ENCODE assay signal across 17 cellular contexts in the genomic region with DNA sequence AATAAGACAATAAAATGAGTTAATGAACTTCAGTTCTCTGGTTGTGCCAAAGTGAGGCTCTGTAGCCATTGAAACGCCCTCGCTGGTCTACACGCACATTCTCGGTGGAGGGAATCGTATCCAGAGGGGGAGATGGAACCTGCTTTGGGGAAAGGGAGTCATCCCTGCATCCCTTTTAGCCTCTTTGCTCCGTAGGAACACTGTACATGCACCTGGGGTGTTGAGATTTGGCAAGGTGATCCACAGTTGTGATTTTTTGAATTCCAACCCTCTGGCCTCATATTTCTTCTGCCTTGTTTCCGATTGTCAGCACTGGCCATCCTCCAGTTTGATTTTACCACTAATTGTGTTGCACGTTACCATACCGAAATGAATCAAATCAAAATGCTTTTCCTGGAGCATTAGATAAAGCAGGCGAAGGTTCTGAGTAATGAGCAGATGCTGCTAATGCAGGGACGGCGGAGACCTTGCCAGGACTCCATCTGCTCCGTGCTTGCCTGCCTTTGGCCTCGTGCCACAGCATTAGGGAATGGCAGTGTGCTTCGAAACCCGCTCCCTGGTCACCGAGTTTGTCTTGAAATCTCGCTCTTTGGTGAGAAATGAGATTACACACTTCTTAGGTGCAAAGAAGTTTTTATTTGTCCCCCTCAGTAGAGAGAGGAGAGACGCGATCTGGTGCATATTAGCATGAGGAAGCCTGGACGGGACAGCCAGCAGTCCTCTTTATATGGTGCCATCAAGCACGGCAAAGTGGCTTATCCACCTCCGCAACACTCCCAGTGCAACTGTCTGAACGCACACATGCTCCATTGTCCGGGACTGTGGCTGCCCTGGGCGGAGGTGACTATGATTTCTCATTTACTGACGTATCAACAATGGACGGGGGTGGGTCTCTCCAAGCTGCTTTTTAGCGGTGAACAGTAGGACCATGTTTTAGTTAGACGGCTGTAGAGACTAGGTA. TPM values are rescaled to one million over a fixed set of nuclear protein-coding genes. Genes with fewer than 3 reads are reported as not detected.
DNase-seq lines count a peak whose midpoint lies in the region; ATAC-seq and TF ChIP-seq lines count a peak whose summit lies in the region.
"Had no signal": no experiment of that assay in that cellular context is flagged by ENCODE, and none has a peak within 500 bp of the region (broad histone marks: within the 10 kb centered on the region; RNA-seq: fewer than 3 reads in every experiment).

No MANE protein-coding gene starts in this region.

- H3K9ac ChIP-seq in endodermal cell (ENCODE audit: extremely low read depth, low read length, poor library complexity, severe bottlenecking) (no peak overlapping the region), neuronal stem cell (ENCODE audit: low read depth, low read length, poor library complexity) (no peak overlapping the region)

- no peak overlapping the region for H3K23ac ChIP-seq in neuronal stem cell (ENCODE audit: low read depth, low read length, poor library complexity)

- TF ChIP-seq EP300 in suprapubic skin (IDR thresholded peaks at IDR 0.05) = no peak

- DNase-seq in G401 (ENCODE audit: low spot score) (peak; percentile 97), NCI-H69 (lab: John Stamatoyannopoulos, UW) (peak; percentile 67), endodermal cell (peak; percentile 50), neuronal stem cell (ENCODE audit: low spot score) (no peak), suprapubic skin (ENCODE audit: low spot score in 2 of 2) (no peak)
- no peak for DNase-seq in effector CD4-positive, alpha-beta T cell
- DNase-seq in stimulated activated CD4-positive, alpha-beta T cell treated with anti-CD3 and anti-CD28 coated beads, Interleukin-2, amount 100 ng/mL, for 48 hours = no peak
- DNase-seq: CD4-positive, alpha-beta T cell; left colon; MG63; NCI-H526 treated with DMSO at 0.1 percent for 48 hours; spleen; thyroid gland had no signal

- no peak overlapping the region for H3K4me3 Mint-ChIP-seq in endodermal cell
- H3K4me3 Mint-ChIP-seq: activated naive CD4-positive, alpha-beta T cell treated with anti-CD3 and anti-CD28 coated beads, Interleukin-2, amount 50 U/mL, for 24 hours; CD4-positive, alpha-beta T cell; dendritic cell treated with granulocyte-macrophage colony-stimulating factor and Interleukin-4, amounts not matched to agents 40 ng/mL and 50 ng/mL, for 4 days; natural killer cell treated with Interleukin-12 subunit alpha and Interleukin-12 subunit beta and Interleukin-15 and Interleukin-18, amount 100 ng/mL, for 72 hours had no signal

- no peak overlapping the region for H2AFZ ChIP-seq in neuronal stem cell (ENCODE audit: low read length)

- H3K79me1 ChIP-seq in neuronal stem cell (ENCODE audit: low read depth, low read length) = no peaks in the 10 kb centered on the region

- H3K9me3 ChIP-seq in endodermal cell (ENCODE audit: control insufficient read depth, low read length) (no peaks in the 10 kb centered on the region), neuronal stem cell (replicated peaks in 1 of 2; ENCODE audit: control insufficient read depth in 2 of 2, insufficient read depth in 1 of 2, low read depth in 1 of 2, low read length in 2 of 2) (no peaks in the 10 kb centered on the region), suprapubic skin (no peaks in the 10 kb centered on the region)
- H3K9me3 ChIP-seq: MG63, spleen, thyroid gland had no signal

- no peak overlapping the region for H3K27ac Mint-ChIP-seq in endodermal cell
- H3K27ac Mint-ChIP-seq: activated naive CD4-positive, alpha-beta T cell treated with anti-CD3 and anti-CD28 coated beads, Interleukin-2, amount 50 U/mL, for 24 hours; CD4-positive, alpha-beta T cell; dendritic cell treated with granulocyte-macrophage colony-stimulating factor and Interleukin-4, amounts not matched to agents 40 ng/mL and 50 ng/mL, for 4 days; natural killer cell treated with Interleukin-12 subunit alpha and Interleukin-12 subunit beta and Interleukin-15 and Interleukin-18, amount 100 ng/mL, for 72 hours had no signal

- no peaks in the 10 kb centered on the region for H3K4me1 ChIP-seq in endodermal cell (ENCODE audit: control insufficient read depth, insufficient read depth, low read length)
- H3K4me1 ChIP-seq in neuronal stem cell (ENCODE audit: control insufficient read depth in 2 of 2, insufficient read depth in 1 of 2, low read depth in 1 of 2, low read length in 2 of 2) = peaks cover 0 to 9% of the 10 kb centered on the region in 2 donors
- no peaks in the 10 kb centered on the region for H3K4me1 ChIP-seq in suprapubic skin
- H3K4me1 ChIP-seq: spleen, thyroid gland had no signal

- H3K27ac ChIP-seq in endodermal cell (ENCODE audit: low read depth, low read length) (peak overlapping the region; percentile 47), neuronal stem cell (replicated peaks; ENCODE audit: low read length) (peak overlapping the region; percentile 20), suprapubic skin (no peak overlapping the region)
- H3K27ac ChIP-seq: spleen, thyroid gland had no signal

- H3K27me3 ChIP-seq in endodermal cell (ENCODE audit: control insufficient read depth, insufficient read depth, low read length, poor library complexity, severe bottlenecking) = no peaks in the 10 kb centered on the region
- H3K27me3 ChIP-seq in neuronal stem cell (ENCODE audit: control insufficient read depth in 3 of 3, insufficient read depth in 3 of 3, low read depth in 1 of 3, low read length in 3 of 3) = no peaks in the 10 kb centered on the region
- no peaks in the 10 kb centered on the region for H3K27me3 ChIP-seq in suprapubic skin
- H3K27me3 ChIP-seq: MG63, spleen, thyroid gland had no signal

- in situ Hi-C loops in G401 (cut with HindIII; ENCODE audit: low sequenced_read_pairs) = no loop called here

- H3K27me3 Mint-ChIP-seq in endodermal cell (ENCODE audit: insufficient read depth) = no peaks in the 10 kb centered on the region
- H3K27me3 Mint-ChIP-seq: activated naive CD4-positive, alpha-beta T cell treated with anti-CD3 and anti-CD28 coated beads, Interleukin-2, amount 50 U/mL, for 24 hours; CD4-positive, alpha-beta T cell; dendritic cell treated with granulocyte-macrophage colony-stimulating factor and Interleukin-4, amounts not matched to agents 40 ng/mL and 50 ng/mL, for 4 days; natural killer cell treated with Interleukin-12 subunit alpha and Interleukin-12 subunit beta and Interleukin-15 and Interleukin-18, amount 100 ng/mL, for 72 hours had no signal

- peak overlapping the region; percentile 27 for H3K18ac ChIP-seq in neuronal stem cell (ENCODE audit: low read length)

- no peak overlapping the region for H3K14ac ChIP-seq in neuronal stem cell (ENCODE audit: low read length)

- H3K4me1 Mint-ChIP-seq in endodermal cell = peaks cover 13% of the 10 kb centered on the region
- H3K4me1 Mint-ChIP-seq: activated naive CD4-positive, alpha-beta T cell treated with anti-CD3 and anti-CD28 coated beads, Interleukin-2, amount 50 U/mL, for 24 hours had no signal

- H4K8ac ChIP-seq in neuronal stem cell (ENCODE audit: low read depth, low read length) = peak overlapping the region; percentile 19

- no peak overlapping the region for H3K4ac ChIP-seq in neuronal stem cell (ENCODE audit: low read length)

- H3K9me3 Mint-ChIP-seq in endodermal cell = no peaks in the 10 kb centered on the region
- H3K9me3 Mint-ChIP-seq: activated naive CD4-positive, alpha-beta T cell treated with anti-CD3 and anti-CD28 coated beads, Interleukin-2, amount 50 U/mL, for 24 hours; CD4-positive, alpha-beta T cell; dendritic cell treated with granulocyte-macrophage colony-stimulating factor and Interleukin-4, amounts not matched to agents 40 ng/mL and 50 ng/mL, for 4 days; natural killer cell treated with Interleukin-12 subunit alpha and Interleukin-12 subunit beta and Interleukin-15 and Interleukin-18, amount 100 ng/mL, for 72 hours had no signal

- no peak for TF ChIP-seq POLR2A in suprapubic skin (IDR thresholded peaks at IDR 0.05)

- no peak overlapping the region for H2BK12ac ChIP-seq in neuronal stem cell (ENCODE audit: low read length)

- no peak overlapping the region for H3K4me2 ChIP-seq in neuronal stem cell (ENCODE audit: insufficient read depth, low read length, poor library complexity, severe bottlenecking)

- no peak overlapping the region for H2BK120ac ChIP-seq in neuronal stem cell (ENCODE audit: low read depth, low read length)

- H3K4me3 ChIP-seq in endodermal cell (ENCODE audit: low read length) (no peak overlapping the region), neuronal stem cell (ENCODE audit: low read length in 2 of 2) (no peak overlapping the region), suprapubic skin (no peak overlapping the region)
- H3K4me3 ChIP-seq: MG63, spleen, thyroid gland had no signal

- TF ChIP-seq CTCF in endodermal cell (conservative IDR thresholded peaks at IDR 0.05) = no peak
- no peak for TF ChIP-seq CTCF in suprapubic skin (IDR thresholded peaks at IDR 0.05)

- H2BK15ac ChIP-seq in neuronal stem cell (ENCODE audit: low read length) = no peak overlapping the region

- H3K36me3 Mint-ChIP-seq in endodermal cell (ENCODE audit: low read depth) = peaks cover 36% of the 10 kb centered on the region
- H3K36me3 Mint-ChIP-seq: natural killer cell treated with Interleukin-12 subunit alpha and Interleukin-12 subunit beta and Interleukin-15 and Interleukin-18, amount 100 ng/mL, for 72 hours had no signal

- no peak overlapping the region for H2BK5ac ChIP-seq in neuronal stem cell (ENCODE audit: low read length)

- H4K91ac ChIP-seq in neuronal stem cell (ENCODE audit: low read depth, low read length, poor library complexity) = no peak overlapping the region

- ATAC-seq in HG02763 (IDR thresholded peaks at IDR 0.05; ENCODE audit: unreplicated experiment) = no peak
- ATAC-seq: left colon; natural killer cell treated with Interleukin-12 subunit alpha and Interleukin-12 subunit beta and Interleukin-15 and Interleukin-18, amount 100 ng/mL, for 72 hours had no signal

- no peak overlapping the region for H2AK5ac ChIP-seq in neuronal stem cell (ENCODE audit: low read depth, low read length)

- H3K36me3 ChIP-seq in endodermal cell (ENCODE audit: control insufficient read depth, insufficient read depth, low read length) (peaks cover 57% of the 10 kb centered on the region), neuronal stem cell (replicated peaks in 1 of 2; ENCODE audit: control insufficient read depth in 2 of 2, insufficient read depth in 2 of 2, low read length in 2 of 2) (peaks cover 10 to 79% of the 10 kb centered on the region in 2 donors), suprapubic skin (peaks cover 40% of the 10 kb centered on the region)

- WGBS in endodermal cell (ENCODE audit: insufficient coverage in 1 of 2, insufficient read length in 1 of 2), 2 experiments = 87 to 89% methylated on average over 29 to 30 of the region's 30 CpGs
- WGBS in neuronal stem cell (ENCODE audit: extremely low coverage in 2 of 2, insufficient read length in 2 of 2, insufficient replicate concordance in 1 of 2), 2 donors = no CpG with 5 or more reads among the region's 30 CpGs
- WGBS in suprapubic skin = 76% methylated on average over 30 of the region's 30 CpGs

RNA-seq across cellular contexts. Expression of gene FBXW8, which starts 59.1 kb away (rescaled TPM):
- 18.4 and 21.6 TPM in 2 replicates for total RNA-seq in G401 (2014; rRNA removed; shearing (Covaris generic))
- total RNA-seq in endodermal cell (10 to 100 TPM; 26.1 to 34.7 TPM), suprapubic skin (10 to 100 TPM in 2 of 4 donors, 1 to 10 TPM in 2; 9.1 to 19.0 (median 13.5) TPM)
- 19.8 TPM for polyA plus RNA-seq in endodermal cell (2013, experiment 1 of 2)
- 19.2 TPM for polyA plus RNA-seq in endodermal cell (2013, experiment 2 of 2)
- 19.9 TPM for polyA plus RNA-seq in neuronal stem cell (2013, experiment 1 of 2)
- 19.3 TPM for polyA plus RNA-seq in neuronal stem cell (2013, experiment 2 of 2)

Comparison
In these comparisons a context has a peak if more than half of its experiments do, and no peak if none do; other contexts are left out.
1. DNase-seq: peak in G401 (single experiment), NCI-H69 (single experiment) and endodermal cell (single experiment); none in neuronal stem cell (single experiment), suprapubic skin (0 of 2), effector CD4-positive, alpha-beta T cell (single experiment) and stimulated activated CD4-positive, alpha-beta T cell treated with anti-CD3 and anti-CD28 coated beads, Interleukin-2, amount 100 ng/mL, for 48 hours (0 of 2).